In the genomic region with DNA sequence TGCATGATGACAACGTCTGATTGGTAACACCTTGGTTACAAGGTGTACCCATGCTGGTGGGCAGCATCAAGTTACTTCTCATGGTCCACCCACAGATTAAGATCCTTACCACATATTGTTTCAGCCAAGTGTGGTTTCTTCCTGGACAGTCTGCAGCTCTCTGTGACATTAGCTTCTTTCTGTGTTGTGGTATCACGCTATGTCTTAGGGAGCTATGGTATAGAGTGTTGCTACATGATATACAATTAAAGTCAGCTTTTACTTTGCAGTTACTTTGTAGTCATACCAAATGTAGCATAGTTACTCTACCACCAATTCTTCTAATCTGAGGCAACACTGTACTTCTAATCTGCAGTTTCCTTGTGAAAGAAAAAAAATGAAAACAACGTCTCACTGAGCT, we compare ENCODE assay signal across 18 cellular contexts. TPM values are rescaled to one million over a fixed set of nuclear protein-coding genes. Genes with fewer than 3 reads are reported as not detected.
DNase-seq lines count a peak whose midpoint lies in the region; ATAC-seq lines count a peak whose summit lies in the region.
"Had no signal": no experiment of that assay in that cellular context is flagged by ENCODE, and none has a peak within 500 bp of the region (broad histone marks: within the 10 kb centered on the region; RNA-seq: fewer than 3 reads in every experiment).

No MANE protein-coding gene starts in this region.

- no peak for DNase-seq in T-helper 1 cell
- DNase-seq in activated naive CD8-positive, alpha-beta T cell treated with anti-CD3 and anti-CD28 coated beads, Interleukin-2, amount 50 U/mL, for 24 hours, result no peak
- no peak for DNase-seq in activated naive CD8-positive, alpha-beta T cell treated with anti-CD3 and anti-CD28 coated beads for 36 hours
- no peak for DNase-seq in epithelial cell of prostate (ENCODE audit: low read depth, low spot score)
- no peak for DNase-seq in stimulated activated naive CD8-positive, alpha-beta T cell treated with anti-CD3 and anti-CD28 coated beads, Interleukin-15, amount 100 ng/mL, for 72 hours
- DNase-seq in MV-4-11 (lab: John Stamatoyannopoulos, UW), result no peak
- no peak for DNase-seq in nucleus accumbens (lab: John Stamatoyannopoulos, UW)
- DNase-seq: 8988T, DMS79 treated with DMSO at 0.1 percent for 48 hours, GOT3, KBM-7, NCI-H1048, NCI-H1436 treated with DMSO at 0.1 percent for 48 hours, NCI-H2029 treated with DMSO at 0.1 percent for 48 hours, NCI-H524, Right ventricle myocardium superior had no signal

- peak; percentile 83 for ATAC-seq in activated naive CD8-positive, alpha-beta T cell treated with anti-CD3 and anti-CD28 coated beads, Interleukin-2, amount 50 U/mL, for 24 hours
- peak; percentile 76 for ATAC-seq in stimulated activated naive CD8-positive, alpha-beta T cell treated with anti-CD3 and anti-CD28 coated beads, Interleukin-15, amount 100 ng/mL, for 72 hours

- peaks cover 25% of the 10 kb centered on the region for H3K4me1 Mint-ChIP-seq in T-helper 1 cell treated with Interleukin-12 subunit alpha and Interleukin-12 subunit beta and Interleukin-4 antibody, amounts not matched to agents 30 μg/mL and 1 μg/mL, for 36 hours (ENCODE audit: low read depth)
- peaks cover 18% of the 10 kb centered on the region for H3K4me1 Mint-ChIP-seq in activated naive CD8-positive, alpha-beta T cell treated with anti-CD3 and anti-CD28 coated beads, Interleukin-2, amount 50 U/mL, for 24 hours
- peaks cover 12% of the 10 kb centered on the region for H3K4me1 Mint-ChIP-seq in activated naive CD8-positive, alpha-beta T cell treated with anti-CD3 and anti-CD28 coated beads for 36 hours
- peaks cover 21% of the 10 kb centered on the region for H3K4me1 Mint-ChIP-seq in stimulated activated naive CD8-positive, alpha-beta T cell treated with anti-CD3 and anti-CD28 coated beads, Interleukin-15, amount 100 ng/mL, for 72 hours

- H3K9me3 Mint-ChIP-seq in T-helper 1 cell treated with Interleukin-12 subunit alpha and Interleukin-12 subunit beta and Interleukin-4 antibody, amounts not matched to agents 30 μg/mL and 1 μg/mL, for 36 hours, result no peaks in the 10 kb centered on the region
- H3K9me3 Mint-ChIP-seq in activated naive CD8-positive, alpha-beta T cell treated with anti-CD3 and anti-CD28 coated beads, Interleukin-2, amount 50 U/mL, for 24 hours, result no peaks in the 10 kb centered on the region
- no peaks in the 10 kb centered on the region for H3K9me3 Mint-ChIP-seq in activated naive CD8-positive, alpha-beta T cell treated with anti-CD3 and anti-CD28 coated beads for 36 hours
- no peaks in the 10 kb centered on the region for H3K9me3 Mint-ChIP-seq in stimulated activated naive CD8-positive, alpha-beta T cell treated with anti-CD3 and anti-CD28 coated beads, Interleukin-15, amount 100 ng/mL, for 72 hours
- H3K9me3 Mint-ChIP-seq: CD8-positive, alpha-beta memory T cell had no signal

- H3K27me3 Mint-ChIP-seq in T-helper 1 cell treated with Interleukin-12 subunit alpha and Interleukin-12 subunit beta and Interleukin-4 antibody, amounts not matched to agents 30 μg/mL and 1 μg/mL, for 36 hours (ENCODE audit: low read depth), result no peaks in the 10 kb centered on the region
- no peaks in the 10 kb centered on the region for H3K27me3 Mint-ChIP-seq in activated naive CD8-positive, alpha-beta T cell treated with anti-CD3 and anti-CD28 coated beads, Interleukin-2, amount 50 U/mL, for 24 hours
- no peaks in the 10 kb centered on the region for H3K27me3 Mint-ChIP-seq in activated naive CD8-positive, alpha-beta T cell treated with anti-CD3 and anti-CD28 coated beads for 36 hours
- H3K27me3 Mint-ChIP-seq in stimulated activated naive CD8-positive, alpha-beta T cell treated with anti-CD3 and anti-CD28 coated beads, Interleukin-15, amount 100 ng/mL, for 72 hours, result no peaks in the 10 kb centered on the region
- H3K27me3 Mint-ChIP-seq: CD8-positive, alpha-beta memory T cell had no signal

- peak overlapping the region; percentile 37 for H3K27ac ChIP-seq in epithelial cell of prostate

- H3K36me3 Mint-ChIP-seq in T-helper 1 cell treated with Interleukin-12 subunit alpha and Interleukin-12 subunit beta and Interleukin-4 antibody, amounts not matched to agents 30 μg/mL and 1 μg/mL, for 36 hours (ENCODE audit: low read depth), result peaks cover 85% of the 10 kb centered on the region
- peaks cover 72% of the 10 kb centered on the region for H3K36me3 Mint-ChIP-seq in activated naive CD8-positive, alpha-beta T cell treated with anti-CD3 and anti-CD28 coated beads, Interleukin-2, amount 50 U/mL, for 24 hours (ENCODE audit: low read depth)
- H3K36me3 Mint-ChIP-seq in activated naive CD8-positive, alpha-beta T cell treated with anti-CD3 and anti-CD28 coated beads for 36 hours, result peaks cover 47% of the 10 kb centered on the region

- no peak overlapping the region for H3K4me3 Mint-ChIP-seq in T-helper 1 cell treated with Interleukin-12 subunit alpha and Interleukin-12 subunit beta and Interleukin-4 antibody, amounts not matched to agents 30 μg/mL and 1 μg/mL, for 36 hours
- H3K4me3 Mint-ChIP-seq in activated naive CD8-positive, alpha-beta T cell treated with anti-CD3 and anti-CD28 coated beads, Interleukin-2, amount 50 U/mL, for 24 hours, result no peak overlapping the region
- no peak overlapping the region for H3K4me3 Mint-ChIP-seq in activated naive CD8-positive, alpha-beta T cell treated with anti-CD3 and anti-CD28 coated beads for 36 hours
- no peak overlapping the region for H3K4me3 Mint-ChIP-seq in stimulated activated naive CD8-positive, alpha-beta T cell treated with anti-CD3 and anti-CD28 coated beads, Interleukin-15, amount 100 ng/mL, for 72 hours

- H3K27ac Mint-ChIP-seq in T-helper 1 cell treated with Interleukin-12 subunit alpha and Interleukin-12 subunit beta and Interleukin-4 antibody, amounts not matched to agents 30 μg/mL and 1 μg/mL, for 36 hours, result peak overlapping the region; percentile 24
- H3K27ac Mint-ChIP-seq in activated naive CD8-positive, alpha-beta T cell treated with anti-CD3 and anti-CD28 coated beads, Interleukin-2, amount 50 U/mL, for 24 hours, result peak overlapping the region; percentile 19
- H3K27ac Mint-ChIP-seq in activated naive CD8-positive, alpha-beta T cell treated with anti-CD3 and anti-CD28 coated beads for 36 hours, result no peak overlapping the region
- H3K27ac Mint-ChIP-seq in stimulated activated naive CD8-positive, alpha-beta T cell treated with anti-CD3 and anti-CD28 coated beads, Interleukin-15, amount 100 ng/mL, for 72 hours, result peak overlapping the region in 1 of 2 donors; percentile 34

RNA-seq across cellular contexts. Expression of gene ZCCHC2, which starts 48.8 kb away (rescaled TPM):
- total RNA-seq in activated naive CD8-positive, alpha-beta T cell treated with anti-CD3 and anti-CD28 coated beads for 36 hours, result 10 to 100 TPM; 25.1 to 28.9 TPM
